24 cellular contexts compared by ENCODE assay signal in the genomic region with DNA sequence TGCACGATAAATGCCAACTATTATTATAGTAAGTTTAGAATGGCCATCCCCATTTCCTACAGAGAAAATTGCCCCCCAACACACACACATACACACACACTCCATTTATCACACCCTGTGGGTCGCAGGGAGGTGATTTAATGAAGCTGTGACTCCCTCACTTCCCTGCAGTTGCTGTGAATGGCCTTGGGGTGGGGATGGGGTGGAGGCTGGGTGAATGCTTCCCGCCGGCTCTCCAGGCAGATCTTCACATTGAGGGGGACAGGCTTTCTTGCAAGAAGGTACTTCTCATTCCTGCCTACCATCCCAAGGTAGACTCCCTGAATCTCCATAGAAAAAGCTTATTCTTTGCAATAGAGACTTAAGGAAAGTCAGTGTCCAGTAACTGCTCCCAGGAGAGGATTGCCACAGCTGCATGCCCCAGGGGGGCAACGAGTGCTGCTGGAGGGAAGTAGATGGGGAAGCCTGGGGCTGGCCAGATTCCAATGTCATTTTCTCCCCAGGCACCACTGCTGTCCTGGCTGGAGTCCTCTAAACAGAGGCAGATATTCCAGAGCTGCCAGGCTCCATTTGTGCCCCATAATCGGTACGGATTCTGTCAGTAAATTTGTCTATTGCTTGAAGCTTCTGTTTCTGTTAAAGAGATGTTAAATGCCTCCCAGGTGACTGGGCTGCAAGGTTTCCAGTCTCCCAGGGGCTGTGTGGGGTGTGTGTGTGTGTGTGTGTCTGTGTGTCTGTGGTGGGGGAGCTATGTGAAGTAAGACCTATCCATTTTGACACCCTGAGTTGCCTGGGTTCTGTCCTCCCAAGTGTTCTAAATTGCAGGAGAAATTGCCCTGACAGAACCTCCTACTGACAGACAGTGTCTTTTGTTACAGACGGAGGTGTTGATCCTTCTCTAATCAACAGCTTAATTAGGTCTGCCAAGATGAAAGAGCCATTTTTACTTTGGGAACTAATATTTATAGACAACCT.
DNase-seq lines count a peak whose midpoint lies in the region; ATAC-seq and TF ChIP-seq lines count a peak whose summit lies in the region.
"Had no signal": no experiment of that assay in that cellular context is flagged by ENCODE, and none has a peak within 500 bp of the region (broad histone marks: within the 10 kb centered on the region; RNA-seq: fewer than 3 reads in every experiment).

No MANE protein-coding gene starts in this region.

- no peak overlapping the region for H3K27ac Mint-ChIP-seq in activated CD8-positive, alpha-beta memory T cell treated with anti-CD3 and anti-CD28 coated beads, Interleukin-2, amount 10 ng/mL, durations not matched to agents 7 days and 5 days
- H3K27ac Mint-ChIP-seq: mesothelial cell of epicardium; stimulated activated naive CD8-positive, alpha-beta T cell treated with anti-CD3 and anti-CD28 coated beads, Interleukin-15, Interleukin-2, amounts not matched to agents 100 ng/mL and 50 ng/mL, for 24 hours had no signal

- H3K27me3 ChIP-seq in brain microvascular endothelial cell (replicated peaks) = no peaks in the 10 kb centered on the region
- H3K27me3 ChIP-seq: tibial nerve had no signal

- in situ Hi-C loops in brain microvascular endothelial cell (cut with HindIII; ENCODE audit: low pct_ligation_motif_present, low sequenced_read_pairs) = no loop called here

- H3K4me1 Mint-ChIP-seq in activated CD8-positive, alpha-beta memory T cell treated with anti-CD3 and anti-CD28 coated beads, Interleukin-2, amount 10 ng/mL, durations not matched to agents 7 days and 5 days = no peaks in the 10 kb centered on the region
- H3K4me1 Mint-ChIP-seq: mesothelial cell of epicardium had no signal

- ATAC-seq in GM18498 (IDR thresholded peaks at IDR 0.05; ENCODE audit: unreplicated experiment) (no peak), GM21423 (IDR thresholded peaks at IDR 0.05; ENCODE audit: unreplicated experiment) (no peak)
- no peak for ATAC-seq in activated CD8-positive, alpha-beta memory T cell treated with anti-CD3 and anti-CD28 coated beads, Interleukin-2, amount 10 ng/mL, durations not matched to agents 7 days and 5 days
- ATAC-seq: esophagus mucosa, gastroesophageal sphincter, HCT116 had no signal

- H3K4me3 Mint-ChIP-seq in activated CD8-positive, alpha-beta memory T cell treated with anti-CD3 and anti-CD28 coated beads, Interleukin-2, amount 10 ng/mL, durations not matched to agents 7 days and 5 days = no peak overlapping the region
- H3K4me3 Mint-ChIP-seq: mesothelial cell of epicardium; stimulated activated naive CD8-positive, alpha-beta T cell treated with anti-CD3 and anti-CD28 coated beads, Interleukin-15, Interleukin-2, amounts not matched to agents 100 ng/mL and 50 ng/mL, for 24 hours had no signal

- TF ChIP-seq POLR2A in NB4 (IDR thresholded peaks at IDR 0.05; ENCODE audit: extremely low read depth, insufficient read length) = no peak

- no peaks in the 10 kb centered on the region for H3K9me3 Mint-ChIP-seq in activated CD8-positive, alpha-beta memory T cell treated with anti-CD3 and anti-CD28 coated beads, Interleukin-2, amount 10 ng/mL, durations not matched to agents 7 days and 5 days (ENCODE audit: low read depth)
- H3K9me3 Mint-ChIP-seq: mesothelial cell of epicardium; stimulated activated naive CD8-positive, alpha-beta T cell treated with anti-CD3 and anti-CD28 coated beads, Interleukin-15, Interleukin-2, amounts not matched to agents 100 ng/mL and 50 ng/mL, for 24 hours had no signal

- no peak overlapping the region for H3K4me3 ChIP-seq in NB4 (ENCODE audit: low read depth, low read length)
- H3K4me3 ChIP-seq in brain microvascular endothelial cell (ENCODE audit: low read depth, low read length) = no peak overlapping the region
- H3K4me3 ChIP-seq: gastroesophageal sphincter, prostate gland, SK-N-MC, skin epidermis, tibial nerve had no signal

- peaks cover 6% of the 10 kb centered on the region for H3K27me3 Mint-ChIP-seq in activated CD8-positive, alpha-beta memory T cell treated with anti-CD3 and anti-CD28 coated beads, Interleukin-2, amount 10 ng/mL, durations not matched to agents 7 days and 5 days

- TF ChIP-seq CTCF in NB4 (IDR thresholded peaks at IDR 0.05; ENCODE audit: low read depth, low read length) (no peak), brain microvascular endothelial cell (IDR thresholded peaks at IDR 0.05; ENCODE audit: low read depth, low read length, missing control alignments) (peak; percentile 27)

- H3K36me3 ChIP-seq in brain microvascular endothelial cell (replicated peaks) = no peaks in the 10 kb centered on the region
- H3K36me3 ChIP-seq: gastroesophageal sphincter, prostate gland, tibial nerve had no signal

- DNase-seq in ELF-1 (ENCODE audit: low read depth, low spot score) (peak; percentile 62), NB4 (ENCODE audit: low read depth) (peak; percentile 42), brain microvascular endothelial cell (no peak), mucosa of gallbladder (ENCODE audit: low spot score) (peak; percentile 2)
- DNase-seq in activated CD8-positive, alpha-beta memory T cell treated with anti-CD3 and anti-CD28 coated beads, Interleukin-2, amount 10 ng/mL, durations not matched to agents 7 days and 5 days = no peak
- DNase-seq: activated CD4-positive, alpha-beta T cell treated with anti-CD3 and anti-CD28 coated beads, Interleukin-2, amount 50 U/mL, for 1 hour; activated gamma-delta T cell treated with Interleukin-2 at 50 U/mL for 16 hours; AML-193; amniotic stem cell; Calu3; KG1; NCI-H1048; NK-92 treated with Interleukin-12 subunit alpha and Interleukin-12 subunit beta, amount 100 ng/mL, for 24 hours had no signal

- H3K36me3 Mint-ChIP-seq in activated CD8-positive, alpha-beta memory T cell treated with anti-CD3 and anti-CD28 coated beads, Interleukin-2, amount 10 ng/mL, durations not matched to agents 7 days and 5 days = no peaks in the 10 kb centered on the region
- H3K36me3 Mint-ChIP-seq: mesothelial cell of epicardium had no signal

- H3K27ac ChIP-seq in brain microvascular endothelial cell = no peak overlapping the region
- H3K27ac ChIP-seq: gastroesophageal sphincter, prostate gland, SK-N-MC, skin epidermis, tibial nerve had no signal

- CTCF ChIA-PET in activated CD8-positive, alpha-beta memory T cell treated with anti-CD3 and anti-CD28 coated beads, Interleukin-2, amount 10 ng/mL, durations not matched to agents 7 days and 5 days (lab: Charles Lee) = no interaction called here

Comparison
In these comparisons a context has a peak if more than half of its experiments do, and no peak if none do; other contexts are left out.
1. DNase-seq: peak in ELF-1 (single experiment), NB4 (single experiment) and mucosa of gallbladder (single experiment); none in brain microvascular endothelial cell (single experiment) and activated CD8-positive, alpha-beta memory T cell treated with anti-CD3 and anti-CD28 coated beads, Interleukin-2, amount 10 ng/mL, durations not matched to agents 7 days and 5 days (single experiment).